In genomic region chr10:11702264-11702663, GRCh38 we compare ENCODE assay signal across 25 cellular contexts.
"Had no signal": no experiment of that assay in that cellular context is flagged by ENCODE, and none has a peak within 500 bp of the region (broad histone marks: within the 10 kb centered on the region; RNA-seq: fewer than 3 reads in every experiment).

No MANE protein-coding gene starts in this region.

- H3K4me1 ChIP-seq: prostate gland, thyroid gland, vagina had no signal

- H3K36me3 Mint-ChIP-seq: naive B cell, natural killer cell had no signal

- H3K4me3 ChIP-seq: left lung, lower lobe of right lung, pancreas, prostate gland, skin epidermis, stomach, testis, thyroid gland, transverse colon, upper lobe of left lung, vagina had no signal

- H3K27me3 Mint-ChIP-seq: naive B cell; stimulated activated naive B cell treated with anti-CD40 and anti-IgM and Interleukin-4, amounts not matched to agents 10 μg/mL and 1 μg/mL and 100 μg/mL, for 72 hours had no signal

- H3K27ac Mint-ChIP-seq: natural killer cell; nephron progenitor cell; stimulated activated naive B cell treated with anti-CD40 and anti-IgM and Interleukin-4, amounts not matched to agents 10 μg/mL and 1 μg/mL and 100 μg/mL, for 72 hours had no signal

- H3K9me3 ChIP-seq: left lung, lower lobe of right lung, pancreas, prostate gland, stomach, testis, thyroid gland, transverse colon, upper lobe of left lung, vagina had no signal

- H3K27me3 ChIP-seq: left lung, pancreas, stomach, testis, thyroid gland, transverse colon, upper lobe of left lung, vagina had no signal

- H3K4me3 Mint-ChIP-seq: naive B cell; natural killer cell; nephron progenitor cell; stimulated activated naive B cell treated with anti-CD40 and anti-IgM and Interleukin-4, amounts not matched to agents 10 μg/mL and 1 μg/mL and 100 μg/mL, for 72 hours had no signal

- H3K9me3 Mint-ChIP-seq: natural killer cell had no signal

- DNase-seq: islet precursor cell; left lung; lower lobe of right lung; mammary epithelial cell; mesenchymal stem cell; naive B cell; natural killer cell; nephron progenitor cell; pancreas; posterior cingulate gyrus; retina; right cardiac atrium; stimulated activated CD4-positive, alpha-beta T cell treated with anti-CD3 and anti-CD28 coated beads, Interleukin-4, amount 100 ng/mL, for 4 hours; stimulated activated CD8-positive, alpha-beta memory T cell treated with anti-CD3 and anti-CD28 coated beads, Interleukin-4, amount 100 ng/mL, for 48 hours; stimulated activated naive B cell treated with anti-CD40 and anti-IgM and Interleukin-4, amounts not matched to agents 10 μg/mL and 1 μg/mL and 100 μg/mL, for 72 hours; stimulated activated naive CD8-positive, alpha-beta T cell treated with anti-CD3 and anti-CD28 coated beads, Interleukin-15, Interleukin-2, amounts not matched to agents 100 U/mL and 50 U/mL, for 24 hours; stomach; testis; thyroid gland; transverse colon; upper lobe of left lung had no signal

- H3K36me3 ChIP-seq: left lung, lower lobe of right lung, pancreas, prostate gland, stomach, thyroid gland, transverse colon, upper lobe of left lung, vagina had no signal

- H3K27ac ChIP-seq: left lung, lower lobe of right lung, pancreas, prostate gland, skin epidermis, stomach, testis, thyroid gland, transverse colon, upper lobe of left lung, vagina had no signal

- ATAC-seq: left lung; lower lobe of right lung; natural killer cell; pancreas; right cardiac atrium; sciatic nerve; stimulated activated naive B cell treated with anti-CD40 and anti-IgM and Interleukin-4, amounts not matched to agents 10 μg/mL and 1 μg/mL and 100 μg/mL, for 72 hours; stimulated activated naive CD8-positive, alpha-beta T cell treated with anti-CD3 and anti-CD28 coated beads, Interleukin-15, Interleukin-2, amounts not matched to agents 100 U/mL and 50 U/mL, for 24 hours had no signal
